ENCODE assay signal across 8 cellular contexts in genomic region chr10:110843031-110843430, GRCh38. TPM values are rescaled to one million over a fixed set of nuclear protein-coding genes. Genes with fewer than 3 reads are reported as not detected.
DNase-seq lines count a peak whose midpoint lies in the region; ATAC-seq and TF ChIP-seq lines count a peak whose summit lies in the region.

No MANE protein-coding gene starts in this region.

- peak overlapping the region; percentile 75 for H3K27ac Mint-ChIP-seq in activated T-cell treated with anti-CD3 and anti-CD28 coated beads, Interleukin-2, amount 50 U/mL, for 24 hours

- no peaks in the 10 kb centered on the region for H3K9me3 Mint-ChIP-seq in activated T-cell treated with anti-CD3 and anti-CD28 coated beads, Interleukin-2, amount 50 U/mL, for 24 hours

- peaks cover 52% of the 10 kb centered on the region for H3K4me1 Mint-ChIP-seq in activated T-cell treated with anti-CD3 and anti-CD28 coated beads, Interleukin-2, amount 50 U/mL, for 24 hours (ENCODE audit: low read depth)

- no peaks in the 10 kb centered on the region for H3K27me3 Mint-ChIP-seq in activated T-cell treated with anti-CD3 and anti-CD28 coated beads, Interleukin-2, amount 50 U/mL, for 24 hours

- TF ChIP-seq CTCF in SU-DHL-6 (IDR thresholded peaks at IDR 0.05; ENCODE audit: insufficient read depth, low read length, poor library complexity, severe bottlenecking) (no peak), left lung (IDR thresholded peaks at IDR 0.05) (no peak)

- H3K27me3 ChIP-seq in SU-DHL-6 (ENCODE audit: low read length) = no peaks in the 10 kb centered on the region
- no peaks in the 10 kb centered on the region for H3K27me3 ChIP-seq in left lung

- H3K79me2 ChIP-seq in SU-DHL-6 (ENCODE audit: insufficient read depth, low read length) = no peaks in the 10 kb centered on the region

- intact Hi-C loops in left lung (cut with DNase I) (no loop called here), Right ventricle myocardium superior (cut with DNase I) (no loop called here)

- ATAC-seq in HG02884 (IDR thresholded peaks at IDR 0.05; ENCODE audit: unreplicated experiment) = peak; percentile 66
- ATAC-seq in left lung = peak; percentile 4
- no peak for ATAC-seq in Right ventricle myocardium superior (ENCODE audit: poor library complexity)

- no peak for DNase-seq in activated T-cell treated with anti-CD3 and anti-CD28 coated beads, Interleukin-2, amount 50 U/mL, for 24 hours
- no peak for DNase-seq in activated T-cell treated with anti-CD3 and anti-CD28 coated beads, Interleukin-2, amount 50 U/mL, for 1 hour
- DNase-seq in left lung = no peak
- DNase-seq in SHP77 (lab: John Stamatoyannopoulos, UW) = no peak
- DNase-seq in islet precursor cell = no peak
- DNase-seq in Right ventricle myocardium superior = no peak

- H3K9ac ChIP-seq in SU-DHL-6 (ENCODE audit: low read length) = peak overlapping the region; percentile 61

- H3K36me3 Mint-ChIP-seq in activated T-cell treated with anti-CD3 and anti-CD28 coated beads, Interleukin-2, amount 50 U/mL, for 24 hours (ENCODE audit: low read depth) = no peaks in the 10 kb centered on the region

- H3K9me3 ChIP-seq in SU-DHL-6 (ENCODE audit: insufficient read depth, low read length) = no peaks in the 10 kb centered on the region
- no peaks in the 10 kb centered on the region for H3K9me3 ChIP-seq in left lung

- H3K4me3 Mint-ChIP-seq in activated T-cell treated with anti-CD3 and anti-CD28 coated beads, Interleukin-2, amount 50 U/mL, for 24 hours = peak overlapping the region; percentile 37

- H3K4me3 ChIP-seq in SU-DHL-6 (ENCODE audit: insufficient read depth, low read length, poor library complexity, severe bottlenecking) (peak overlapping the region; percentile 47), left lung (no peak overlapping the region)

- peaks cover 0 to 12% of the 10 kb centered on the region in 2 donors for H3K4me1 ChIP-seq in left lung

- H3K36me3 ChIP-seq in SU-DHL-6 (ENCODE audit: low read length) (no peaks in the 10 kb centered on the region), left lung (no peaks in the 10 kb centered on the region)

- H2AFZ ChIP-seq in SU-DHL-6 (ENCODE audit: low read depth, low read length, severe bottlenecking) = no peak overlapping the region

- H4K20me1 ChIP-seq in SU-DHL-6 (ENCODE audit: low read depth, low read length) = no peaks in the 10 kb centered on the region

- H3K4me2 ChIP-seq in SU-DHL-6 (ENCODE audit: low read depth, low read length, poor library complexity, severe bottlenecking) = peak overlapping the region; percentile 79

- peaks cover 19% of the 10 kb centered on the region for H3F3A ChIP-seq in SU-DHL-6 (ENCODE audit: insufficient read depth)

- peak overlapping the region; percentile 94 for H3K27ac ChIP-seq in SU-DHL-6 (ENCODE audit: low read depth, low read length)
- H3K27ac ChIP-seq in left lung = no peak overlapping the region

- no peaks in the 10 kb centered on the region for H3K9me2 ChIP-seq in SU-DHL-6 (replicated peaks; ENCODE audit: insufficient read depth, low read length)

RNA-seq across cellular contexts. Expression of gene PDCD4, which starts 28.7 kb away (rescaled TPM):
- total RNA-seq in left lung (10 to 100 TPM; 45.7 to 47.5 TPM), Right ventricle myocardium superior (90.0 TPM)
